ENCODE assay signal across 14 cellular contexts in the genomic region with DNA sequence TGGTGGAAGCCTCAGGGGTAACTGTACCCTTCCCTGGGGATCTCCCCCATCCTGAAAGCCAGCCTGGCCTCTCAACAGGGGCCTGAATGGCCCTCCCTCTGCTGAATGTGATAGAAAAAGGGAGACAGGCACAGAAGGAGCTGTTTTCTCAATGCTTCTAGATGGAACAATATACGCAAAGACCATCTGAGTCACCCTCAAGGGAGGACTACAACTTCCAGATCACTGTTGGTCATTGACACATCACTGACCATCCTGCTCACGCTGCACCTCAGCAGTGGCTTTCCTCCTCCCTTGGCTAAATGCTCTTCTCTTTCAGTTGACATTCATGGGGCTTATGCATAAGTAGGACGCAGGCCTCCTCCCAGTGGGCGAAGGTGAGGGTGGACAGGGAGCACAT.
"Had no signal": no experiment of that assay in that cellular context is flagged by ENCODE, and none has a peak within 500 bp of the region (broad histone marks: within the 10 kb centered on the region; RNA-seq: fewer than 3 reads in every experiment).

No MANE protein-coding gene starts in this region.

- H3K36me3 ChIP-seq: gastroesophageal sphincter, pancreas, tibial artery, vagina had no signal

- H3K9me3 ChIP-seq: body of pancreas, gastroesophageal sphincter, pancreas, tibial artery, vagina had no signal

- DNase-seq: activated CD4-positive, alpha-beta T cell treated with anti-CD3 and anti-CD28 coated beads for 1 hour; activated CD4-positive, alpha-beta T cell treated with anti-CD3 and anti-CD28 coated beads, Interleukin-2, amount 50 U/mL, for 4 hours; activated naive CD4-positive, alpha-beta T cell treated with anti-CD3 and anti-CD28 coated beads for 36 hours; activated T-cell treated with anti-CD3 and anti-CD28 coated beads for 4 hours; body of pancreas; effector memory CD4-positive, alpha-beta T cell; pancreas; T-cell; T-helper 9 cell; tibial artery had no signal

- H3K4me3 ChIP-seq: body of pancreas, gastroesophageal sphincter, pancreas, tibial artery, vagina had no signal

- H3K4me1 ChIP-seq: gastroesophageal sphincter, tibial artery, vagina had no signal

- H3K27me3 ChIP-seq: body of pancreas, pancreas, tibial artery, vagina had no signal

- FAIRE-seq: islet of Langerhans, pancreas had no signal

- H3K27ac ChIP-seq: gastroesophageal sphincter, pancreas, tibial artery, vagina, VCaP had no signal
